ENCODE assay signal across 19 cellular contexts in the genomic region with DNA sequence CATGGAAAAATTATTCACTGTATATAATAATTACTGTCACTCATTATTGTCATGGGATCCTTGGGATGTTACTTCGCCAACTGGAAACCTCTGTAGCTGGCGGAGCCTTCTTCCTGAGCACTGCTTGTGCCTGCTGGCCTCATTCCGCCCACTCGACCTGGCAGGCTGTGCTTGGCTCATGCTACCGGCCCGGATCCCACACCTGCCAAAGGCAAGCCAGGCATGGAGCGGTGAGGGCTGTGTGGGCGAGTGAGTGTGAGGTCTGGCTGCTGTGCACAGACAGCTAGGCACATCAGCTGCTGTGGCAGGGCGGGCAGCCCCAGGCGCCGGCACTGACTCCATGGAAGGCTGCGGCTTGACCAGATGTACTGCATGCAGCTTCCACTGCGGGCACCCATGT.
"Had no signal": no experiment of that assay in that cellular context is flagged by ENCODE, and none has a peak within 500 bp of the region (broad histone marks: within the 10 kb centered on the region; RNA-seq: fewer than 3 reads in every experiment).

No MANE protein-coding gene starts in this region.

- H3K27ac Mint-ChIP-seq: immature natural killer cell, naive B cell, neural progenitor cell, T-helper 17 cell had no signal

- H3K27me3 Mint-ChIP-seq: naive B cell, T-helper 17 cell had no signal

- H3K9me3 Mint-ChIP-seq: immature natural killer cell, naive B cell, neural progenitor cell had no signal

- H3K9ac ChIP-seq: neural progenitor cell, parathyroid adenoma had no signal

- H3K36me3 ChIP-seq: ascending aorta, breast epithelium, heart left ventricle, suprapubic skin had no signal

- H3K4me2 ChIP-seq: neural progenitor cell, smooth muscle cell had no signal

- H3K36me3 Mint-ChIP-seq: immature natural killer cell, neural progenitor cell had no signal

- H3K9me3 ChIP-seq: ascending aorta, breast epithelium, heart left ventricle, suprapubic skin had no signal

- H3K27ac ChIP-seq: ascending aorta, breast epithelium, neural progenitor cell, parathyroid adenoma, suprapubic skin had no signal

- H3K27me3 ChIP-seq: ascending aorta, breast epithelium, heart left ventricle, neural progenitor cell, suprapubic skin had no signal

- H3K4me3 Mint-ChIP-seq: immature natural killer cell, naive B cell, neural progenitor cell, T-helper 17 cell had no signal

- ATAC-seq: heart left ventricle, T-helper 17 cell had no signal

- H2AFZ ChIP-seq: neural progenitor cell, parathyroid adenoma had no signal

- DNase-seq: activated CD4-positive, alpha-beta T cell treated with anti-CD3 and anti-CD28 coated beads for 4 hours; activated naive CD4-positive, alpha-beta T cell treated with Interleukin-2 at 50 U/mL for 16 hours; effector CD4-positive, alpha-beta T cell; foreskin melanocyte; heart left ventricle; immature natural killer cell; left cardiac atrium; naive B cell; stimulated activated CD4-positive, alpha-beta T cell treated with anti-CD3 and anti-CD28 coated beads, Interleukin-4, amount 100 ng/mL, for 4 hours; stimulated activated CD8-positive, alpha-beta memory T cell treated with anti-CD3 and anti-CD28 coated beads, Interleukin-4, amount 100 ng/mL, for 48 hours; stimulated activated naive CD4-positive, alpha-beta T cell treated with Interleukin-2 at 50 U/mL for 16 hours; T-helper 17 cell; trophoblast cell had no signal

- H3K4me1 ChIP-seq: breast epithelium, neural progenitor cell, parathyroid adenoma had no signal

- H3K4me3 ChIP-seq: ascending aorta, heart left ventricle, neural progenitor cell, smooth muscle cell, suprapubic skin had no signal
